In the genomic region with DNA sequence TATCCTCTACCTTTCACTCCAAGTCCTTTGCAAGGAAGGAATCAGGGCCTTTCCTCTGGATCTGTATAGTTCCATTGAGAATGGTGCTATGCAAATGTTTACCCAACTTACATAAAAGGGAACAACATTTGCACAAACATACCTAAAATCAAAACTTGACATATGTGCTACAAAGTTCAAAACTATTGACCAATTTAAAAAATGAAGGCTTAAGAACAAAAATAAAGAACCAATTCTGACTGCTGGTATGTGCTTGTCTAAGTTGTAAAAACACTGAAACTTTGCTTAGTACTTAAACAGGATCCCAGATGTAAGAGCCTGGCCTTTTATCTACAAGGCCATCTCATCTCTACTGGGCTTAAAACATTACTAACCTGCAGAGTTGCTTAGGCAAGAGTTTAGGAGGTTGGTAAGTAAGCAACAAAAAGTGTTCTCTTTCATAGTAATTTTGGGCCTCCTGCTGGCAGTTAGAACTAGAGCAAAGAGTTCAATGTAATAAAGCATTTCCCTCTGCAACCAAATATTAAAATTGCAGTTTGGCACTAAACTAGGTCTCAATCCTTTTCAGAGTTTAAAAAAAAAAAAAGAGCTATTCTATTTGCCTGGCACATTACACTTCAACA, we compare ENCODE assay signal across 8 cellular contexts. TPM values are rescaled to one million over a fixed set of nuclear protein-coding genes. Genes with fewer than 3 reads are reported as not detected.
DNase-seq lines count a peak whose midpoint lies in the region; ATAC-seq, FAIRE-seq and TF ChIP-seq lines count a peak whose summit lies in the region.

No MANE protein-coding gene starts in this region.

- H3K27me3 Mint-ChIP-seq in T-helper 17 cell: no peaks in the 10 kb centered on the region

- peak; percentile 32 for TF ChIP-seq CTCF in D721Med (IDR thresholded peaks at IDR 0.05; ENCODE audit: insufficient read depth, missing control alignments)
- TF ChIP-seq CTCF in thyroid gland (IDR thresholded peaks at IDR 0.05): peak in 3 of 6 experiments; percentile 33 to 48 (median 36)

- ATAC-seq in T-helper 17 cell (peak; percentile 40), HG03095 (IDR thresholded peaks at IDR 0.05; ENCODE audit: unreplicated experiment) (no peak)

- H3K9me3 ChIP-seq in HUES6 (ENCODE audit: control insufficient read depth, insufficient read depth, low read depth, low read length) (no peaks in the 10 kb centered on the region), T-helper 17 cell (ENCODE audit: control insufficient read depth, low read length, poor library complexity, severe bottlenecking) (no peaks in the 10 kb centered on the region), thyroid gland (no peaks in the 10 kb centered on the region)

- no peaks in the 10 kb centered on the region for H3K36me3 Mint-ChIP-seq in T-helper 17 cell (ENCODE audit: low read depth)

- H3K36me3 ChIP-seq in HUES6 (ENCODE audit: control insufficient read depth, insufficient read depth, low read length) (no peaks in the 10 kb centered on the region), thyroid gland (no peaks in the 10 kb centered on the region)

- intact Hi-C loops in thyroid gland (cut with DNase I): no loop called here

- H3K27ac Mint-ChIP-seq in T-helper 17 cell: peak overlapping the region; percentile 93

- no peak overlapping the region for H3K9ac ChIP-seq in HUES6 (ENCODE audit: low read length)

- H3K27ac ChIP-seq in HUES6 (ENCODE audit: low read depth, low read length) (no peak overlapping the region), thyroid gland (peak overlapping the region in 2 of 3 donors; percentile 95), substantia nigra (ENCODE audit: low read depth, low read length, poor library complexity, severe bottlenecking) (no peak overlapping the region)

- H3K4me1 Mint-ChIP-seq in T-helper 17 cell: peaks cover 19% of the 10 kb centered on the region

- H3K27me3 ChIP-seq in HUES6 (ENCODE audit: control insufficient read depth, insufficient read depth, low read length): peaks cover 17% of the 10 kb centered on the region
- no peaks in the 10 kb centered on the region for H3K27me3 ChIP-seq in thyroid gland

- H3K4me3 ChIP-seq in HUES6 (ENCODE audit: low read depth, low read length): peak overlapping the region; percentile 70; the same call in 1 of the 2 replicates
- H3K4me3 ChIP-seq in thyroid gland (replicated peaks in 1 of 3): no peak overlapping the region

- peaks cover 29% of the 10 kb centered on the region; the same call in 1 of the 2 replicates for H3K4me1 ChIP-seq in HUES6 (ENCODE audit: control insufficient read depth, insufficient read depth, low read length)
- peaks cover 8 to 23% of the 10 kb centered on the region in 2 donors for H3K4me1 ChIP-seq in thyroid gland

- peak overlapping the region; percentile 9 for H3K4me3 Mint-ChIP-seq in T-helper 17 cell

- TF ChIP-seq POLR2A in thyroid gland (IDR thresholded peaks at IDR 0.05): no peak

- no peak for FAIRE-seq in D721Med (lab: Jason Lieb, UNC)

- DNase-seq in D721Med (ENCODE audit: insufficient read length, low spot score) (no peak), T-helper 17 cell (no peak), globus pallidus (ENCODE audit: low spot score) (peak; percentile 1), thyroid gland (no peak), substantia nigra (lab: John Stamatoyannopoulos, UW) (no peak)
- DNase-seq in activated CD4-positive, alpha-beta T cell treated with anti-CD3 and anti-CD28 coated beads for 4 hours: no peak

RNA-seq across cellular contexts. Expression of gene SCMH1, which starts 2.0 kb away (rescaled TPM):
- 10 to 100 TPM; 18.6 to 19.4 TPM for total RNA-seq in T-helper 17 cell
- 10 to 100 TPM; 30.6 to 93.0 (median 47.5) TPM for total RNA-seq in thyroid gland

Comparison
In these comparisons a context has a peak if more than half of its experiments do, and no peak if none do; other contexts are left out.
1. H3K27ac ChIP-seq: peak in thyroid gland (2 of 3); none in HUES6 (single experiment) and substantia nigra (single experiment).